In genomic region chr22:31431950-31432349, GRCh38 we compare ENCODE assay signal across 13 cellular contexts. TPM values are rescaled to one million over a fixed set of nuclear protein-coding genes. Genes with fewer than 3 reads are reported as not detected.
DNase-seq lines count a peak whose midpoint lies in the region; ATAC-seq and TF ChIP-seq lines count a peak whose summit lies in the region.
"Had no signal": no experiment of that assay in that cellular context is flagged by ENCODE, and none has a peak within 500 bp of the region (broad histone marks: within the 10 kb centered on the region; RNA-seq: fewer than 3 reads in every experiment).

No MANE protein-coding gene starts in this region.

- H3K4me1 ChIP-seq in adrenal gland (replicated peaks in 1 of 2) (peaks cover 9 to 29% of the 10 kb centered on the region in 2 donors), ovary (ENCODE audit: insufficient read depth) (peaks cover 2% of the 10 kb centered on the region), heart right ventricle (peaks cover 0 to 9% (median 0%) of the 10 kb centered on the region in 9 donors)
- H3K4me1 ChIP-seq: A549, BE2C had no signal

- H3K4me3 ChIP-seq in NB4 (ENCODE audit: low read depth, low read length) (no peak overlapping the region), adrenal gland (no peak overlapping the region), ovary (no peak overlapping the region), heart right ventricle (no peak overlapping the region)
- H3K4me3 ChIP-seq: A549 had no signal

- H3K27me3 ChIP-seq in adrenal gland: no peaks in the 10 kb centered on the region
- H3K27me3 ChIP-seq in ovary: no peaks in the 10 kb centered on the region
- no peaks in the 10 kb centered on the region for H3K27me3 ChIP-seq in heart right ventricle
- H3K27me3 ChIP-seq: BE2C had no signal

- no peaks in the 10 kb centered on the region for H3K9me3 ChIP-seq in adrenal gland (replicated peaks in 1 of 3)
- H3K9me3 ChIP-seq in ovary: no peaks in the 10 kb centered on the region
- H3K9me3 ChIP-seq in heart right ventricle: no peaks in the 10 kb centered on the region
- H3K9me3 ChIP-seq: A549, BE2C had no signal

- TF ChIP-seq POLR2A in NB4 (IDR thresholded peaks at IDR 0.05; ENCODE audit: extremely low read depth, insufficient read length) (no peak), adrenal gland (IDR thresholded peaks at IDR 0.05) (no peak), ovary (IDR thresholded peaks at IDR 0.05) (no peak)

- TF ChIP-seq CTCF in NB4 (IDR thresholded peaks at IDR 0.05; ENCODE audit: low read depth, low read length): no peak
- no peak for TF ChIP-seq CTCF in adrenal gland (IDR thresholded peaks at IDR 0.05)
- no peak for TF ChIP-seq CTCF in ovary (IDR thresholded peaks at IDR 0.05)
- TF ChIP-seq CTCF in heart right ventricle (IDR thresholded peaks at IDR 0.05): no peak

- peak overlapping the region in 2 of 5 donors; percentile 4 to 6 for H3K27ac ChIP-seq in adrenal gland
- peak overlapping the region in 1 of 2 donors; percentile 64 for H3K27ac ChIP-seq in ovary
- H3K27ac ChIP-seq in heart right ventricle: no peak overlapping the region
- H3K27ac ChIP-seq: A549, C4-2B had no signal

- no peak for TF ChIP-seq EP300 in ovary (IDR thresholded peaks at IDR 0.05)

- WGBS in adrenal gland, 4 donors: 33 to 62% (median 54%) methylated on average over 5 of the region's 5 CpGs
- 13 to 41% (median 15%) methylated on average over 5 of the region's 5 CpGs for WGBS in ovary, 3 donors
- 90 to 95% methylated on average over 5 of the region's 5 CpGs for WGBS in heart right ventricle, 2 donors

- DNase-seq in activated effector memory CD4-positive, alpha-beta T cell treated with anti-CD3 and anti-CD28 coated beads, Interleukin-2, amount 50 U/mL, for 16 hours: peak; percentile 3
- DNase-seq in activated effector memory CD4-positive, alpha-beta T cell treated with Interleukin-2 at 50 U/mL for 16 hours: no peak
- DNase-seq in NB4 (ENCODE audit: low read depth) (peak; percentile 47), adrenal gland (peak in 6 of 7 donors; percentile 46 to 71 (median 52)), ovary (peak; percentile 64 to 80 (median 75)), activated gamma-delta T cell (lab: John Stamatoyannopoulos, UW) (no peak), heart right ventricle (no peak)
- DNase-seq: BE2C; CD4-positive, alpha-beta memory T cell; DMS79; HCEC 1CT had no signal

- peaks cover 0 to 82% of the 10 kb centered on the region in 2 donors for H3K36me3 ChIP-seq in adrenal gland (replicated peaks in 1 of 2)
- no peaks in the 10 kb centered on the region for H3K36me3 ChIP-seq in ovary
- peaks cover 0 to 100% (median 74%) of the 10 kb centered on the region in 9 donors for H3K36me3 ChIP-seq in heart right ventricle

- no peak for ATAC-seq in heart right ventricle
- ATAC-seq: A549 had no signal

- intact Hi-C loops in adrenal gland (cut with DNase I) (loop anchor here in 1 of 2 donors (10.0 kb wide), 1 partner anchor 53 kb away; the partner anchor contains the start of gene EIF4ENIF1), ovary (cut with DNase I) (no loop called here), heart right ventricle (cut with DNase I) (no loop called here)

RNA-seq across cellular contexts. Expression of gene DRG1, which starts 32.5 kb away (rescaled TPM):
- total RNA-seq in adrenal gland (10 to 100 TPM; 47.2 to 84.6 (median 62.1) TPM), ovary (10 to 100 TPM; 46.8 to 71.8 (median 54.4) TPM), heart right ventricle (10 to 100 TPM; 50.4 to 76.7 (median 60.2) TPM)
- polyA plus RNA-seq in adrenal gland (10 to 100 TPM; 57.4 to 89.0 (median 75.0) TPM), ovary (10 to 100 TPM; 49.3 to 87.1 TPM), heart right ventricle (10 to 100 TPM; 65.7 to 71.7 TPM)

RNA-seq across cellular contexts. Expression of gene EIF4ENIF1, which starts 57.7 kb away (rescaled TPM):
- total RNA-seq in adrenal gland (10 to 100 TPM in 7 of 8 donors, 1 to 10 TPM in 1; 9.2 to 32.8 (median 23.6) TPM), ovary (10 to 100 TPM in 6 of 7 donors, 1 to 10 TPM in 1; 8.4 to 43.6 (median 37.5) TPM), heart right ventricle (10 to 100 TPM; 20.3 to 31.9 (median 22.7) TPM)
- polyA plus RNA-seq in adrenal gland (10 to 100 TPM; 14.1 to 29.3 (median 20.2) TPM), ovary (10 to 100 TPM; 22.3 to 50.2 TPM), heart right ventricle (10 to 100 TPM in 1 of 2 donors, 1 to 10 TPM in 1; 9.0 to 10.3 TPM)

Comparison
In these comparisons a context has a peak if more than half of its experiments do, and no peak if none do; other contexts are left out.
1. DNase-seq: peak in activated effector memory CD4-positive, alpha-beta T cell treated with anti-CD3 and anti-CD28 coated beads, Interleukin-2, amount 50 U/mL, for 16 hours (single experiment), NB4 (single experiment), adrenal gland (6 of 7) and ovary (5 of 5); none in activated effector memory CD4-positive, alpha-beta T cell treated with Interleukin-2 at 50 U/mL for 16 hours (single experiment), activated gamma-delta T cell (single experiment) and heart right ventricle (0 of 2).